ENCODE assay signal across 36 cellular contexts in the genomic region with DNA sequence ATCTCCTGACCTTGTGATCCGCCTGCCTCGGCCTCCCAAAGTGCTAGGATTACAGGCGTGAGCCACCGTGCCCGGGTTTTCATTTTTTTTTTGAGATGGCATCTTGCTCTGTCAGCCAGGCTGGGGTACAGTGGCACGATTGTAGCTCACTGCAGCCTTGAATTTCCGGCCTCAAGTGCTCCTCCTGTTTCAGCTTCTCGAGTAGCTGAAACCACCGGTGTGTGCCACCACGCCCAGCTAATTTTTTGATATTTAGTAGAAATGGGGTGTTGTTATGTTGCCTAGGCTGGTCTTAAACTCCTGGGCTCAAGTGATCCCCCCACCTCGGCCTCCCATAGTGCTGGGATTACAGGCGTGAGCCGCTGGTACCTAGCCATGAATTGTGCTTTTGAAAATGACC.
"Had no signal": no experiment of that assay in that cellular context is flagged by ENCODE, and none has a peak within 500 bp of the region (broad histone marks: within the 10 kb centered on the region; RNA-seq: fewer than 3 reads in every experiment).

No MANE protein-coding gene starts in this region.

- H3K9me3 Mint-ChIP-seq: activated naive CD8-positive, alpha-beta T cell treated with anti-CD3 and anti-CD28 coated beads, Interleukin-2, amount 10 ng/mL, durations not matched to agents 7 days and 5 days; activated T-helper 17 cell treated with anti-CD3 and anti-CD28 coated beads, Interleukin-2, amount 50 U/mL, for 72 hours; mesothelial cell of epicardium; naive B cell; neural crest cell; stimulated activated memory B cell treated with anti-CD40 and anti-IgM and Interleukin-4, amounts not matched to agents 10 μg/mL and 1 μg/mL and 100 μg/mL, for 72 hours; stimulated activated naive CD8-positive, alpha-beta T cell treated with anti-CD3 and anti-CD28 coated beads, Interleukin-15, amount 100 ng/mL, for 72 hours; T-helper 1 cell treated with Interleukin-12 subunit alpha and Interleukin-12 subunit beta and Interleukin-4 antibody, amounts not matched to agents 30 μg/mL and 1 μg/mL, for 36 hours had no signal

- H3K27me3 Mint-ChIP-seq: activated naive CD8-positive, alpha-beta T cell treated with anti-CD3 and anti-CD28 coated beads, Interleukin-2, amount 10 ng/mL, durations not matched to agents 7 days and 5 days; activated T-helper 17 cell treated with anti-CD3 and anti-CD28 coated beads, Interleukin-2, amount 50 U/mL, for 72 hours; brain; naive B cell; stimulated activated memory B cell treated with anti-CD40 and anti-IgM and Interleukin-4, amounts not matched to agents 10 μg/mL and 1 μg/mL and 100 μg/mL, for 72 hours; stimulated activated naive CD8-positive, alpha-beta T cell treated with anti-CD3 and anti-CD28 coated beads, Interleukin-15, amount 100 ng/mL, for 72 hours had no signal

- H3K27ac Mint-ChIP-seq: activated CD8-positive, alpha-beta T cell treated with anti-CD3 and anti-CD28 coated beads, Interleukin-2, amount 10 ng/mL, durations not matched to agents 7 days and 5 days; activated naive CD8-positive, alpha-beta T cell treated with anti-CD3 and anti-CD28 coated beads, Interleukin-2, amount 10 ng/mL, durations not matched to agents 7 days and 5 days; activated T-helper 17 cell treated with anti-CD3 and anti-CD28 coated beads, Interleukin-2, amount 50 U/mL, for 72 hours; mesothelial cell of epicardium; stimulated activated naive CD8-positive, alpha-beta T cell treated with anti-CD3 and anti-CD28 coated beads, Interleukin-15, amount 100 ng/mL, for 72 hours; T-helper 1 cell treated with Interleukin-12 subunit alpha and Interleukin-12 subunit beta and Interleukin-4 antibody, amounts not matched to agents 30 μg/mL and 1 μg/mL, for 36 hours had no signal

- H3K27me3 ChIP-seq: ascending aorta, cardiac muscle cell, dorsolateral prefrontal cortex, pancreas, upper lobe of left lung, vagina had no signal

- FAIRE-seq: pancreas, TTC549 had no signal

- H3K4me3 ChIP-seq: ascending aorta, cardiac muscle cell, coronary artery, dorsolateral prefrontal cortex, pancreas, prostate gland, skin epidermis, upper lobe of left lung, vagina had no signal

- H3K36me3 ChIP-seq: vagina had no signal

- ATAC-seq: activated CD4-positive, CD25-positive, alpha-beta regulatory T cell treated with anti-CD3 and anti-CD28 coated beads, Interleukin-2, amount 50 U/mL, for 24 hours; activated CD8-positive, alpha-beta T cell treated with anti-CD3 and anti-CD28 coated beads, Interleukin-2, amount 10 ng/mL, durations not matched to agents 7 days and 5 days; activated T-helper 17 cell treated with anti-CD3 and anti-CD28 coated beads, Interleukin-2, amount 50 U/mL, for 72 hours; pancreas; sciatic nerve; stimulated activated memory B cell treated with anti-CD40 and anti-IgM and Interleukin-4, amounts not matched to agents 10 μg/mL and 1 μg/mL and 100 μg/mL, for 72 hours; stimulated activated naive CD8-positive, alpha-beta T cell treated with anti-CD3 and anti-CD28 coated beads, Interleukin-15, amount 100 ng/mL, for 72 hours had no signal

- H3K4me3 Mint-ChIP-seq: activated CD8-positive, alpha-beta T cell treated with anti-CD3 and anti-CD28 coated beads, Interleukin-2, amount 10 ng/mL, durations not matched to agents 7 days and 5 days; activated naive CD8-positive, alpha-beta T cell treated with anti-CD3 and anti-CD28 coated beads, Interleukin-2, amount 10 ng/mL, durations not matched to agents 7 days and 5 days; activated T-helper 17 cell treated with anti-CD3 and anti-CD28 coated beads, Interleukin-2, amount 50 U/mL, for 72 hours; brain; mesothelial cell of epicardium; neural crest cell; stimulated activated memory B cell treated with anti-CD40 and anti-IgM and Interleukin-4, amounts not matched to agents 10 μg/mL and 1 μg/mL and 100 μg/mL, for 72 hours; stimulated activated naive CD8-positive, alpha-beta T cell treated with anti-CD3 and anti-CD28 coated beads, Interleukin-15, amount 100 ng/mL, for 72 hours; T-helper 1 cell treated with Interleukin-12 subunit alpha and Interleukin-12 subunit beta and Interleukin-4 antibody, amounts not matched to agents 30 μg/mL and 1 μg/mL, for 36 hours had no signal

- H3K9me3 ChIP-seq: ascending aorta, pancreas, prostate gland, upper lobe of left lung, vagina had no signal

- DNase-seq: activated CD4-positive, alpha-beta T cell treated with anti-CD3 and anti-CD28 coated beads for 48 hours; activated CD8-positive, alpha-beta T cell treated with anti-CD3 and anti-CD28 coated beads, Interleukin-2, amount 10 ng/mL, durations not matched to agents 7 days and 5 days; activated naive CD4-positive, alpha-beta T cell treated with Interleukin-2 at 50 U/mL for 16 hours; activated naive CD8-positive, alpha-beta T cell treated with anti-CD3 and anti-CD28 coated beads, Interleukin-2, amount 10 ng/mL, durations not matched to agents 7 days and 5 days; dorsolateral prefrontal cortex; effector memory CD4-positive, alpha-beta T cell; foreskin fibroblast; head of caudate nucleus; hippocampal formation; naive B cell; nucleus accumbens; pancreas; retina; stimulated activated CD4-positive, alpha-beta T cell treated with anti-CD3 and anti-CD28 coated beads, Interleukin-12 subunit alpha, Interleukin-12 subunit beta, amount 100 ng/mL, for 4 hours; stimulated activated CD4-positive, alpha-beta T cell treated with anti-CD3 and anti-CD28 coated beads, Interleukin-4, amount 100 ng/mL, for 24 hours; stimulated activated CD8-positive, alpha-beta memory T cell treated with anti-CD3 and anti-CD28 coated beads, Interleukin-4, amount 100 ng/mL, for 48 hours; stimulated activated naive CD8-positive, alpha-beta T cell treated with anti-CD3 and anti-CD28 coated beads, Interleukin-15, amount 100 ng/mL, for 72 hours; substantia nigra; T-helper 9 cell; upper lobe of left lung; WERI-Rb-1 had no signal

- H3K36me3 Mint-ChIP-seq: naive B cell had no signal

- H3K27ac ChIP-seq: ascending aorta, cardiac muscle cell, coronary artery, pancreas, prostate gland, upper lobe of left lung, vagina, WERI-Rb-1 had no signal

- H3K4me1 Mint-ChIP-seq: activated T-helper 17 cell treated with anti-CD3 and anti-CD28 coated beads, Interleukin-2, amount 50 U/mL, for 72 hours had no signal
